In genomic region chr11:74397531-74398243, GRCh38 we compare ENCODE assay signal across 8 cellular contexts. TPM values are rescaled to one million over a fixed set of nuclear protein-coding genes. Genes with fewer than 3 reads are reported as not detected.
DNase-seq lines count a peak whose midpoint lies in the region; ATAC-seq and TF ChIP-seq lines count a peak whose summit lies in the region.

No MANE protein-coding gene starts in this region.

- H3K79me2 ChIP-seq in OCI-LY1 (ENCODE audit: insufficient read depth, low read length) (no peaks in the 10 kb centered on the region), osteoblast (ENCODE audit: insufficient read depth, low read length) (peaks cover 4% of the 10 kb centered on the region)

- peak; percentile 5 to 48 for DNase-seq in NCI-H524 (lab: John Stamatoyannopoulos, UW)
- no peak for DNase-seq in NCI-H524 treated with DMSO at 0.1 percent for 48 hours (lab: John Stamatoyannopoulos, UW)
- peak; percentile 35 for DNase-seq in HPDE6-E6E7 (ENCODE audit: extremely low spot score)
- DNase-seq in activated effector memory CD4-positive, alpha-beta T cell treated with Interleukin-2 at 50 U/mL for 16 hours = peak; percentile 31
- DNase-seq in germinal center (ENCODE audit: low spot score) = peak; percentile 60
- peak; percentile 83 for DNase-seq in osteoblast (ENCODE audit: insufficient read length, low spot score, missing footprints)

- H3K27me3 ChIP-seq in OCI-LY1 (ENCODE audit: insufficient read depth, low read length) = no peaks in the 10 kb centered on the region
- H3K27me3 ChIP-seq in osteoblast (ENCODE audit: insufficient read depth, low read length) = no peaks in the 10 kb centered on the region

- H3K4me1 ChIP-seq in OCI-LY1 (ENCODE audit: insufficient read depth, low read length, severe bottlenecking) (peaks cover 10% of the 10 kb centered on the region), osteoblast (ENCODE audit: insufficient read depth, low read length) (peaks cover 3% of the 10 kb centered on the region)

- no peak for ATAC-seq in GM21619 (IDR thresholded peaks at IDR 0.05; ENCODE audit: unreplicated experiment)

- peak; percentile 6; the same call in 1 of the 2 replicates for TF ChIP-seq CTCF in OCI-LY1 (IDR thresholded peaks at IDR 0.05; ENCODE audit: low read length)
- no peak for TF ChIP-seq CTCF in osteoblast (IDR thresholded peaks at IDR 0.05; ENCODE audit: extremely low read depth, low read depth, low read length)

- H2AFZ ChIP-seq in OCI-LY1 (ENCODE audit: low read length) = no peak overlapping the region
- peak overlapping the region; percentile 92 for H2AFZ ChIP-seq in osteoblast (ENCODE audit: low read length)

- H3K27ac ChIP-seq in OCI-LY1 (ENCODE audit: low read depth, low read length, poor library complexity, severe bottlenecking) (no peak overlapping the region), osteoblast (ENCODE audit: low read depth, low read length) (no peak overlapping the region)

- H3F3A ChIP-seq in OCI-LY1 (ENCODE audit: insufficient read depth, low read length) = no peaks in the 10 kb centered on the region

- H4K20me1 ChIP-seq in OCI-LY1 (ENCODE audit: insufficient read depth, low read length) (no peaks in the 10 kb centered on the region), osteoblast (ENCODE audit: insufficient read depth, low read length) (no peaks in the 10 kb centered on the region)

- H3K9me2 ChIP-seq in OCI-LY1 (ENCODE audit: low read depth, low read length) = no peaks in the 10 kb centered on the region

- H3K4me2 ChIP-seq in OCI-LY1 (ENCODE audit: low read length) (peak overlapping the region; percentile 94), osteoblast (ENCODE audit: insufficient read depth, low read length) (peak overlapping the region; percentile 80)

- H3K4me3 ChIP-seq in OCI-LY1 (ENCODE audit: low read depth, low read length, poor library complexity, severe bottlenecking) (peak overlapping the region; percentile 74), osteoblast (ENCODE audit: insufficient read depth, low read length) (peak overlapping the region; percentile 73)

- H3K9me3 ChIP-seq in OCI-LY1 (ENCODE audit: low read length) (no peaks in the 10 kb centered on the region), osteoblast (ENCODE audit: low read depth, low read length) (no peaks in the 10 kb centered on the region)

- H3K36me3 ChIP-seq in OCI-LY1 (ENCODE audit: insufficient read depth, low read length) (no peaks in the 10 kb centered on the region), osteoblast (ENCODE audit: insufficient read depth, low read length) (no peaks in the 10 kb centered on the region)

- H3K9ac ChIP-seq in OCI-LY1 (ENCODE audit: low read length) = peak overlapping the region; percentile 61; the same call in 1 of the 2 replicates

RNA-seq across cellular contexts. Expression of gene PGM2L1, which starts 0.5 kb away (rescaled TPM):
- 6.5 and 7.2 TPM in 2 replicates for total RNA-seq in osteoblast
